Comparison of ENCODE assay signal across 7 cellular contexts in the genomic region with DNA sequence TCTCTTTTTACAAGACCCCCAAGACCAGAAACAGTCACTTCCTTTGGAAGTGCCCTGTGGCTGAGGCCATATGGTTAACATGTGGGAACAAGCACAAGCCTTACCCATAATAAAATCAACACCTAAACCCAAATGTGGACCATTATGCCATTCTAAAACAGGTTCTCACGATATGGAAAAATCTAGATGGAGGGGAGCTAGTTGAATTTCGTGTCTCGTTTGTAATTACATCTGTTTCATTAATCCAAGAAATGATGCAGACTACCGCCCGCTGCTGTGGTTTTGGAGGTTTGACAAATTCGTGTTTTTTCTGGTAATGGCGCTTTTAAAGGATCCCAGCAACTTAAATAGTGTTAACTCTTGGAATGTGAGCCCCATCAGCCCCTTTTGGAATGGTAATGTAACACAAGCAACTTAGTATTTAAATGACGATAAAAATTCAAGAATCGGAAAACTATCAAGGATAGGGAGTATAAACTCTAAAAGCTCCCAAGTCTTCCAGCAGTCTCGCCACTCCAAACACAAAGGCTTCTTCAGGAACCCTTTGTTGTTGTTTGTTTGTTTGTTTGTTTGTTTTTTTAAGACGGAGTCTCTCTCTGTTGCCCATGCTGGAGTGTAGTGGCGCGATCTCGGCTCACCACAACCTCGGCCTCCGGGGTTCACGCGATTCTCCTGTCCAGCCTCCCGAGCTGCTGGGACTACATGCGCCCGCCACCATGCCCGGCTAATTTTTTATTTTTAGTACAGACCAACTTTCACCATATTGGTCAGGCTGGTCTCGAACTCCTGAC. TPM values are rescaled to one million over a fixed set of nuclear protein-coding genes. Genes with fewer than 3 reads are reported as not detected.
A peak's percentile ranks its signal among the peaks of the same experiment; 100 is the strongest.
DNase-seq lines count a peak whose midpoint lies in the region; ATAC-seq, FAIRE-seq and TF ChIP-seq lines count a peak whose summit lies in the region.

No MANE protein-coding gene starts in this region.

- H3K36me3 ChIP-seq in body of pancreas (replicated peaks in 1 of 2; ENCODE audit: insufficient read depth in 1 of 2, low read depth in 2 of 2) (peaks cover 0 to 2% of the 10 kb centered on the region in 2 donors), suprapubic skin (peaks cover 9% of the 10 kb centered on the region)

- H3K4me1 ChIP-seq in body of pancreas (peaks cover 47% of the 10 kb centered on the region), suprapubic skin (peaks cover 63% of the 10 kb centered on the region)

- H3K4me3 ChIP-seq in GM12864 (ENCODE audit: low read depth, low read length), result peak overlapping the region; percentile 78
- H3K4me3 ChIP-seq in NB4 (ENCODE audit: low read depth, low read length), result peak overlapping the region; percentile 79
- peak overlapping the region; percentile 60 to 93 for H3K4me3 ChIP-seq in body of pancreas
- H3K4me3 ChIP-seq in suprapubic skin, result peak overlapping the region; percentile 95

- TF ChIP-seq EP300 in suprapubic skin (IDR thresholded peaks at IDR 0.05), result no peak

- H3K27me3 ChIP-seq in body of pancreas (no peaks in the 10 kb centered on the region), layer of hippocampus (ENCODE audit: control insufficient read depth, insufficient read depth, low read length) (no peaks in the 10 kb centered on the region), suprapubic skin (no peaks in the 10 kb centered on the region)

- intact Hi-C loops in body of pancreas (cut with DNase I), result no loop called here

- no peak for ATAC-seq in body of pancreas
- no peak for ATAC-seq in esophagus mucosa

- WGBS in body of pancreas, 2 donors, result 0 to 1% methylated on average over 23 of the region's 23 CpGs
- under 1% methylated on average over 23 of the region's 23 CpGs for WGBS in suprapubic skin

- DNase-seq in GM12864 (ENCODE audit: low read depth) (no peak), NB4 (ENCODE audit: low read depth) (peak; percentile 69), body of pancreas (no peak), suprapubic skin (ENCODE audit: low spot score in 2 of 2) (no peak), D721Med (ENCODE audit: insufficient read length, low spot score) (no peak)

- no peak for FAIRE-seq in D721Med (lab: Jason Lieb, UNC)

- no peaks in the 10 kb centered on the region for H3K9me3 ChIP-seq in body of pancreas
- no peaks in the 10 kb centered on the region for H3K9me3 ChIP-seq in suprapubic skin

- TF ChIP-seq CTCF in GM12864 (IDR thresholded peaks at IDR 0.05; ENCODE audit: low read depth, low read length, missing control alignments), result no peak
- no peak for TF ChIP-seq CTCF in NB4 (IDR thresholded peaks at IDR 0.05; ENCODE audit: low read depth, low read length)
- TF ChIP-seq CTCF in body of pancreas (IDR thresholded peaks at IDR 0.05), result no peak
- TF ChIP-seq CTCF in suprapubic skin (IDR thresholded peaks at IDR 0.05), result no peak
- no peak for TF ChIP-seq CTCF in D721Med (IDR thresholded peaks at IDR 0.05; ENCODE audit: insufficient read depth, missing control alignments)

- H3K27ac ChIP-seq in body of pancreas (peak overlapping the region; percentile 98 to 100 (median 100)), layer of hippocampus (ENCODE audit: low read depth, low read length) (peak overlapping the region; percentile 96), suprapubic skin (peak overlapping the region; percentile 100)

- TF ChIP-seq POLR2A in NB4 (IDR thresholded peaks at IDR 0.05; ENCODE audit: extremely low read depth, insufficient read length), result no peak
- no peak for TF ChIP-seq POLR2A in body of pancreas (IDR thresholded peaks at IDR 0.05)
- TF ChIP-seq POLR2A in suprapubic skin (IDR thresholded peaks at IDR 0.05), result no peak

RNA-seq across cellular contexts. Expression of a gene that starts 1.1 kb away (rescaled TPM):
- 100 to 1,000 TPM; 175 to 262 TPM for total RNA-seq in body of pancreas
- 100 to 1,000 TPM; 361 to 504 (median 408) TPM for total RNA-seq in suprapubic skin
- 236 TPM for total RNA-seq in esophagus mucosa

RNA-seq across cellular contexts. Expression of a gene that starts 21.7 kb away (rescaled TPM):
- 10 to 100 TPM in 1 of 2 donors, 1 to 10 TPM in 1; 9.3 to 12.5 TPM for total RNA-seq in body of pancreas
- 10 to 100 TPM in 3 of 4 donors, 1 to 10 TPM in 1; 6.3 to 18.2 (median 16.3) TPM for total RNA-seq in suprapubic skin
- 24.9 TPM for total RNA-seq in esophagus mucosa
